In genomic region chr7:64294701-64295420, GRCh38 we compare ENCODE assay signal across 27 cellular contexts.
"Had no signal": no experiment of that assay in that cellular context is flagged by ENCODE, and none has a peak within 500 bp of the region (broad histone marks: within the 10 kb centered on the region; RNA-seq: fewer than 3 reads in every experiment).

No MANE protein-coding gene starts in this region.

- H3K27ac ChIP-seq: ascending aorta, cardiac muscle cell, VCaP had no signal

- H3K4me3 ChIP-seq: ascending aorta, cardiac muscle cell had no signal

- DNase-seq: activated B cell treated with CpG ODN at 0.5 μM for 24 hours; activated CD4-positive, alpha-beta memory T cell treated with anti-CD3 and anti-CD28 coated beads for 36 hours; activated CD4-positive, alpha-beta T cell treated with anti-CD3 and anti-CD28 coated beads for 4 hours; activated CD4-positive, alpha-beta T cell treated with anti-CD3 and anti-CD28 coated beads, Interleukin-2, amount 10 ng/mL, durations not matched to agents 24 days and 14 days; activated CD4-positive, alpha-beta T cell treated with anti-CD3 and anti-CD28 coated beads, Interleukin-2, amount 50 U/mL, for 1 hour; activated CD4-positive, alpha-beta T cell treated with anti-CD3 and anti-CD28 coated beads, Interleukin-2, amount 50 U/mL, for 4 hours; activated CD4-positive, CD25-positive, alpha-beta regulatory T cell treated with anti-CD3 and anti-CD28 coated beads, Interleukin-2, amount 50 U/mL, for 72 hours; activated CD8-positive, alpha-beta memory T cell treated with anti-CD3 and anti-CD28 coated beads, Interleukin-2, amount 50 U/mL, for 4 hours; activated CD8-positive, alpha-beta T cell treated with anti-CD3 and anti-CD28 coated beads for 36 hours; activated effector memory CD4-positive, alpha-beta T cell treated with Interleukin-2 at 50 U/mL for 16 hours; activated gamma-delta T cell; activated naive CD4-positive, alpha-beta T cell treated with anti-CD3 and anti-CD28 coated beads, Interleukin-2, amount 10 ng/mL, durations not matched to agents 7 days and 5 days; activated naive CD4-positive, alpha-beta T cell treated with Interleukin-2 at 50 U/mL for 16 hours; activated naive CD8-positive, alpha-beta T cell treated with anti-CD3 and anti-CD28 coated beads, Interleukin-2, amount 10 ng/mL, durations not matched to agents 7 days and 5 days; activated naive CD8-positive, alpha-beta T cell treated with anti-CD3 and anti-CD28 coated beads, Interleukin-2, amount 50 U/mL, for 24 hours; activated T-cell treated with anti-CD3 and anti-CD28 coated beads for 4 hours; activated T-cell treated with anti-CD3 and anti-CD28 coated beads, Interleukin-2, amount 50 U/mL, for 1 hour; activated T-cell treated with anti-CD3 and anti-CD28 coated beads, Interleukin-2, amount 50 U/mL, for 48 hours; amygdala; anterior cingulate cortex; SW 1271; T-helper 1 cell; T-helper 2 cell; T-helper 9 cell had no signal

- H3K36me3 ChIP-seq: ascending aorta, cardiac muscle cell had no signal

- H3K4me1 ChIP-seq: ascending aorta had no signal

- ATAC-seq: activated CD8-positive, alpha-beta T cell treated with anti-CD3 and anti-CD28 coated beads for 36 hours; activated naive CD8-positive, alpha-beta T cell treated with anti-CD3 and anti-CD28 coated beads, Interleukin-2, amount 50 U/mL, for 24 hours had no signal

- H3K9me3 ChIP-seq: ascending aorta had no signal

- H3K27me3 ChIP-seq: ascending aorta, cardiac muscle cell had no signal
